Comparison of ENCODE assay signal across 10 cellular contexts in the genomic region with DNA sequence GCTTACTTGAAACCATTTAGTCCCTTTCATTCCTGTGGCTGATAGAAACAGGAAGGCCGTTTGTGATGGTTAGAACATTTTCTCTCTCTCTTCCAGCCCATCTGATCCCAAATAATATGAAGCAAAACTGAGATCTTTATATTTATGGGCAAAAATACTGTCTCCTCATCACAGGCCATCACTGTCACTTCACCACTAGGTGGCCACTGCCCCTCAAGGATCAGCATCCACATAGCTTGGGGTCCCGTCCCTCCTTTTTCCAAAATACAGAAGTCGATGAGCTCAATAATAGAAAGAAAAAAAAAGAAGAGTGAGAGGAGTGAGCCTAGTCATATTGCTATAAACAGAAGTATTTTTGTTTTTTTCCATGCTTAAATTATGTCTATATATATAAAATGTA. TPM values are rescaled to one million over a fixed set of nuclear protein-coding genes. Genes with fewer than 3 reads are reported as not detected.
A peak's percentile ranks its signal among the peaks of the same experiment; 100 is the strongest.
DNase-seq lines count a peak whose midpoint lies in the region; ATAC-seq and TF ChIP-seq lines count a peak whose summit lies in the region.
"Had no signal": no experiment of that assay in that cellular context is flagged by ENCODE, and none has a peak within 500 bp of the region (broad histone marks: within the 10 kb centered on the region; RNA-seq: fewer than 3 reads in every experiment).

No MANE protein-coding gene starts in this region.

- no TSS peak for BruUV-seq in PC-9 (replicated peaks; lab: Mats Ljungman, UMichigan)

- H3K4me3 ChIP-seq in GM23338 (no peak overlapping the region), PC-9 (no peak overlapping the region), ascending aorta (no peak overlapping the region)
- no peak overlapping the region for H3K4me3 ChIP-seq in CD8-positive, alpha-beta T cell (ENCODE audit: low read depth, low read length)
- H3K4me3 ChIP-seq: Peyer's patch had no signal

- peaks cover 3% of the 10 kb centered on the region for H3K27me3 Mint-ChIP-seq in GM23338 (ENCODE audit: insufficient read depth, low read depth, poor library complexity)
- H3K27me3 Mint-ChIP-seq in CD8-positive, alpha-beta T cell (ENCODE audit: low read depth) = no peaks in the 10 kb centered on the region
- H3K27me3 Mint-ChIP-seq: activated T-cell treated with anti-CD3 and anti-CD28 coated beads, Interleukin-2, amount 50 U/mL, for 24 hours had no signal

- H3K4me1 Mint-ChIP-seq in GM23338 = peaks cover 2% of the 10 kb centered on the region; the same call in 2 of the 3 replicates
- H3K4me1 Mint-ChIP-seq in CD8-positive, alpha-beta T cell (ENCODE audit: low read depth) = no peaks in the 10 kb centered on the region

- DNase-seq in AG09319 (ENCODE audit: extremely low read depth, low read depth) (no peak), GM23338 (ENCODE audit: low spot score) (peak; percentile 62), PC-9 (no peak), head of caudate nucleus (peak in 24 of 42 donors; percentile 12 to 58 (median 30)), GM19240 (ENCODE audit: insufficient read length, low spot score) (no peak), ascending aorta (ENCODE audit: low spot score in 2 of 2) (no peak), T1000 (lab: John Stamatoyannopoulos, UW) (no peak)
- DNase-seq in CD8-positive, alpha-beta T cell = no peak
- DNase-seq: activated T-cell treated with anti-CD3 and anti-CD28 coated beads, Interleukin-2, amount 50 U/mL, for 24 hours; Peyer's patch had no signal

- H3K79me2 ChIP-seq in GM23338 (replicated peaks; ENCODE audit: insufficient read depth) (no peaks in the 10 kb centered on the region), PC-9 (ENCODE audit: low read depth) (no peaks in the 10 kb centered on the region)

- CTCF ChIA-PET in PC-9 (lab: Charles Lee) = no interaction called here
- CTCF ChIA-PET in CD8-positive, alpha-beta T cell (lab: Charles Lee) = no interaction called here

- no peaks in the 10 kb centered on the region for H3K36me3 ChIP-seq in GM23338 (ENCODE audit: insufficient read depth)
- no peaks in the 10 kb centered on the region for H3K36me3 ChIP-seq in PC-9 (ENCODE audit: low read depth)
- no peaks in the 10 kb centered on the region for H3K36me3 ChIP-seq in CD8-positive, alpha-beta T cell (ENCODE audit: insufficient read depth, low read length)
- no peaks in the 10 kb centered on the region for H3K36me3 ChIP-seq in ascending aorta
- H3K36me3 ChIP-seq: Peyer's patch had no signal

- no peak overlapping the region for H3K27ac ChIP-seq in GM23338 (ENCODE audit: low read depth)
- no peak overlapping the region for H3K27ac ChIP-seq in PC-9
- no peak overlapping the region for H3K27ac ChIP-seq in CD8-positive, alpha-beta T cell (ENCODE audit: low read depth, low read length)
- no peak overlapping the region for H3K27ac ChIP-seq in ascending aorta
- H3K27ac ChIP-seq: Peyer's patch had no signal

- H3K4me2 ChIP-seq in GM23338 (no peak overlapping the region), PC-9 (no peak overlapping the region)

- H2AFZ ChIP-seq in GM23338 (no peak overlapping the region), PC-9 (no peak overlapping the region)

- H3F3A ChIP-seq in GM23338 (replicated peaks; ENCODE audit: low read depth) (no peaks in the 10 kb centered on the region), PC-9 (ENCODE audit: insufficient read depth, low read depth) (no peaks in the 10 kb centered on the region)

- peaks cover 11% of the 10 kb centered on the region; the same call in 2 of the 3 replicates for H3K36me3 Mint-ChIP-seq in GM23338 (ENCODE audit: low read depth)
- no peaks in the 10 kb centered on the region for H3K36me3 Mint-ChIP-seq in CD8-positive, alpha-beta T cell

- no peaks in the 10 kb centered on the region for H4K20me1 ChIP-seq in GM23338 (replicated peaks; ENCODE audit: insufficient read depth)
- H4K20me1 ChIP-seq in PC-9 (ENCODE audit: insufficient read depth) = no peaks in the 10 kb centered on the region

- no peaks in the 10 kb centered on the region for H3K9me2 ChIP-seq in GM23338 (ENCODE audit: insufficient read depth)
- H3K9me2 ChIP-seq in PC-9 (ENCODE audit: insufficient read depth) = no peaks in the 10 kb centered on the region

- intact Hi-C loops in PC-9 (cut with micrococcal nuclease; ENCODE audit: unreplicated experiment) (no loop called here), head of caudate nucleus (cut with DNase I) (no loop called here), ascending aorta (cut with DNase I) (no loop called here)
- intact Hi-C loops in CD8-positive, alpha-beta T cell (cut with DNase I, micrococcal nuclease) = no loop called here

- peak; percentile 88 for ATAC-seq in GM23338
- ATAC-seq in CD8-positive, alpha-beta T cell = no peak

- H3K4me3 Mint-ChIP-seq in GM23338 = no peak overlapping the region
- no peak overlapping the region for H3K4me3 Mint-ChIP-seq in CD8-positive, alpha-beta T cell
- H3K4me3 Mint-ChIP-seq: activated T-cell treated with anti-CD3 and anti-CD28 coated beads, Interleukin-2, amount 50 U/mL, for 24 hours had no signal

- POLR2A ChIA-PET in PC-9 (lab: Charles Lee; ENCODE audit: unreplicated experiment) = no interaction called here
- POLR2A ChIA-PET in CD8-positive, alpha-beta T cell (lab: Charles Lee) = no interaction called here

- TF ChIP-seq CTCF in AG09319 (IDR thresholded peaks at IDR 0.05; ENCODE audit: low read depth, low read length) = peak; percentile 32
- TF ChIP-seq CTCF in GM23338 (conservative IDR thresholded peaks at IDR 0.05; ENCODE audit: low read depth in 2 of 2) = peak; percentile 91 to 94
- peak; percentile 67 for TF ChIP-seq CTCF in PC-9 (conservative IDR thresholded peaks at IDR 0.05)
- no peak for TF ChIP-seq CTCF in CD8-positive, alpha-beta T cell (IDR thresholded peaks at IDR 0.05)
- TF ChIP-seq CTCF in ascending aorta (IDR thresholded peaks at IDR 0.05) = peak in 1 of 3 experiments; percentile 17

- H3K9me3 ChIP-seq in PC-9 (ENCODE audit: insufficient read depth, low read depth) = no peaks in the 10 kb centered on the region
- H3K9me3 ChIP-seq in CD8-positive, alpha-beta T cell (ENCODE audit: low read length) = no peaks in the 10 kb centered on the region
- no peaks in the 10 kb centered on the region for H3K9me3 ChIP-seq in ascending aorta
- H3K9me3 ChIP-seq: Peyer's patch had no signal

- peaks cover 16% of the 10 kb centered on the region; the same call in 2 of the 3 replicates for H3K9me3 Mint-ChIP-seq in GM23338
- peaks cover 3% of the 10 kb centered on the region for H3K9me3 Mint-ChIP-seq in CD8-positive, alpha-beta T cell

- no peak overlapping the region for H3K27ac Mint-ChIP-seq in GM23338
- H3K27ac Mint-ChIP-seq in CD8-positive, alpha-beta T cell = no peak overlapping the region
- H3K27ac Mint-ChIP-seq: activated T-cell treated with anti-CD3 and anti-CD28 coated beads, Interleukin-2, amount 50 U/mL, for 24 hours had no signal

- H3K27me3 ChIP-seq in GM23338 (ENCODE audit: insufficient read depth) = no peaks in the 10 kb centered on the region
- H3K27me3 ChIP-seq in PC-9 (ENCODE audit: insufficient read depth, low read depth) = no peaks in the 10 kb centered on the region
- no peaks in the 10 kb centered on the region for H3K27me3 ChIP-seq in CD8-positive, alpha-beta T cell (ENCODE audit: insufficient read depth, low read length)
- no peaks in the 10 kb centered on the region for H3K27me3 ChIP-seq in ascending aorta
- H3K27me3 ChIP-seq: Peyer's patch had no signal

- H3K4me1 ChIP-seq in GM23338 (ENCODE audit: insufficient read depth) = no peaks in the 10 kb centered on the region
- no peaks in the 10 kb centered on the region for H3K4me1 ChIP-seq in PC-9 (replicated peaks; ENCODE audit: insufficient read depth)
- H3K4me1 ChIP-seq in CD8-positive, alpha-beta T cell (ENCODE audit: insufficient read depth, low read length) = no peaks in the 10 kb centered on the region
- H3K4me1 ChIP-seq in ascending aorta = no peaks in the 10 kb centered on the region
- H3K4me1 ChIP-seq: Peyer's patch had no signal

TF ChIP-seq in GM23338, 12 proteins besides CTCF, POLR2A, EP300 and RAD21 (continues in another document):
- TF ChIP-seq NANOG (IDR thresholded peaks at IDR 0.05; ENCODE audit: borderline replicate concordance) = no peak

RNA-seq across cellular contexts. Expression of gene LAMP5, which starts 46.4 kb away (rescaled TPM):
- 0.21 and 0.62 TPM in 2 replicates for total RNA-seq in GM23338 (2014; rRNA removed; shearing (Covaris generic))
- 0.10 and 0.29 TPM in 2 replicates for polyA plus RNA-seq in GM23338 (2016; fragmentation: Nextera tagmentation; extraction: Ambion mirVana)
- not detected in 2 replicates for total RNA-seq in PC-9 (2021)
- total RNA-seq in CD8-positive, alpha-beta T cell = not detected
- not detected for total RNA-seq in ascending aorta
- total RNA-seq: Peyer's patch had no signal

Comparison
In these comparisons a context has a peak if more than half of its experiments do, and no peak if none do; other contexts are left out.
1. DNase-seq: peak in GM23338 (single experiment) and head of caudate nucleus (24 of 42); none in AG09319 (single experiment), PC-9 (0 of 2), GM19240 (single experiment), CD8-positive, alpha-beta T cell (0 of 7), ascending aorta (0 of 2) and T1000 (single experiment).